Comparison of ENCODE assay signal across 25 cellular contexts in genomic region chr12:47039079-47039478, GRCh38. TPM values are rescaled to one million over a fixed set of nuclear protein-coding genes. Genes with fewer than 3 reads are reported as not detected.
"Had no signal": no experiment of that assay in that cellular context is flagged by ENCODE, and none has a peak within 500 bp of the region (broad histone marks: within the 10 kb centered on the region; RNA-seq: fewer than 3 reads in every experiment).

No MANE protein-coding gene starts in this region.

- H3K36me3 ChIP-seq: vagina had no signal

- H3K36me3 Mint-ChIP-seq: activated naive CD8-positive, alpha-beta T cell; immature natural killer cell had no signal

- ATAC-seq: activated T-cell treated with anti-CD3 and anti-CD28 coated beads, Interleukin-2, amount 50 U/mL, for 4 hours; foreskin keratinocyte; sciatic nerve had no signal

- H3K4me1 Mint-ChIP-seq: immature natural killer cell had no signal

- H3K4me3 Mint-ChIP-seq: activated naive CD8-positive, alpha-beta T cell; activated T-cell treated with anti-CD3 and anti-CD28 coated beads, Interleukin-2, amount 50 U/mL, for 4 hours; immature natural killer cell; memory B cell; T-helper 1 cell treated with Interleukin-12 subunit alpha and Interleukin-12 subunit beta and Interleukin-4 antibody, amounts not matched to agents 30 μg/mL and 1 μg/mL, for 36 hours had no signal

- H3K4me1 ChIP-seq: testis had no signal

- DNase-seq: activated CD4-positive, alpha-beta T cell treated with anti-CD3 and anti-CD28 coated beads for 4 hours; activated CD4-positive, alpha-beta T cell treated with anti-CD3 and anti-CD28 coated beads, Interleukin-2, amount 50 U/mL, for 48 hours; activated CD4-positive, CD25-positive, alpha-beta regulatory T cell; activated CD8-positive, alpha-beta memory T cell treated with anti-CD3 and anti-CD28 coated beads, Interleukin-2, amount 50 U/mL, for 48 hours; activated naive CD4-positive, alpha-beta T cell; activated T-cell treated with anti-CD3 and anti-CD28 coated beads, Interleukin-2, amount 50 U/mL, for 4 hours; foreskin keratinocyte; immature natural killer cell; mucosa of descending colon; nucleus accumbens; stimulated activated CD4-positive, alpha-beta T cell treated with anti-CD3 and anti-CD28 coated beads, Interleukin-2, amount 100 ng/mL, for 48 hours; stimulated activated CD8-positive, alpha-beta memory T cell treated with anti-CD3 and anti-CD28 coated beads, Interleukin-4, amount 100 ng/mL, for 48 hours; stimulated activated naive B cell treated with anti-CD40 and anti-IgM and Interleukin-4, amounts not matched to agents 10 μg/mL and 1 μg/mL and 100 μg/mL, for 72 hours; T1000; testis; trophoblast cell had no signal

- H3K27ac ChIP-seq: foreskin keratinocyte, parathyroid adenoma, testis, vagina had no signal

- FAIRE-seq: bronchial epithelial cell had no signal

- H3K27ac Mint-ChIP-seq: activated naive CD8-positive, alpha-beta T cell; activated T-helper 2 cell treated with anti-CD3 and anti-CD28 coated beads, Interferon-gamma antibody, Interleukin-2, Interleukin-4, amounts not matched to agents 10 μg/mL and 5 μg/mL and 100 μg/mL, durations not matched to agents 14 hours and 24 hours and 36 hours; immature natural killer cell; memory B cell; T-helper 1 cell treated with Interleukin-12 subunit alpha and Interleukin-12 subunit beta and Interleukin-4 antibody, amounts not matched to agents 30 μg/mL and 1 μg/mL, for 36 hours had no signal

- H3K4me3 ChIP-seq: mucosa of descending colon, testis, vagina had no signal

- H3K9me3 ChIP-seq: mucosa of descending colon, testis, vagina had no signal

- H3K27me3 ChIP-seq: foreskin keratinocyte, testis, vagina had no signal

- H3K9me3 Mint-ChIP-seq: activated T-cell treated with anti-CD3 and anti-CD28 coated beads, Interleukin-2, amount 50 U/mL, for 4 hours; immature natural killer cell; T-helper 1 cell treated with Interleukin-12 subunit alpha and Interleukin-12 subunit beta and Interleukin-4 antibody, amounts not matched to agents 30 μg/mL and 1 μg/mL, for 36 hours had no signal

- H3K27me3 Mint-ChIP-seq: activated naive CD8-positive, alpha-beta T cell had no signal

RNA-seq across cellular contexts. Expression of gene PCED1B, which starts 40.3 kb away (rescaled TPM):
- polyA plus RNA-seq: neural cell had no signal
